In the genomic region with DNA sequence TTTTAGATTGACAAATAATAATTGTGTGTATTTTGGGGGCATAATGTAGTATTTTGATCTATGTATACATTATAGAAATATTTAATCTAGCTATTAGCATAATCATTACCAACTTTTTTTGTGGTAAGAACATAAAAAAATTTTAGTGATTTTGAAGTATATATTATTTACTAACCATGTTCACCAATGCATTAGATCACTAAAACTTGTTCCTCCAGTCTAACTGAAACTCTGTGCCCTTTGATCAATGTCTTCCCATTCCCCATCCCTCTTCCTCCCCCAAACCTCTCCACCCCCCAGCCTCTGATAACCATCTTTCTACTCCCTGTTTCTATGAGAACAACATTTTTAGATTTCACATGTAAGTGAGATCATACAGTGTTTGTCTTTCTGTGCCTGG, we compare ENCODE assay signal across 28 cellular contexts.
"Had no signal": no experiment of that assay in that cellular context is flagged by ENCODE, and none has a peak within 500 bp of the region (broad histone marks: within the 10 kb centered on the region; RNA-seq: fewer than 3 reads in every experiment).

No MANE protein-coding gene starts in this region.

- H3K4me1 ChIP-seq: colonic mucosa, esophagus muscularis mucosa, esophagus squamous epithelium, foreskin keratinocyte, gastrocnemius medialis, gastroesophageal sphincter had no signal

- H3K27ac Mint-ChIP-seq: dendritic cell treated with granulocyte-macrophage colony-stimulating factor and Interleukin-4, amounts not matched to agents 40 ng/mL and 50 ng/mL, for 4 days; effector memory CD8-positive, alpha-beta T cell had no signal

- H3K9me3 Mint-ChIP-seq: dendritic cell treated with granulocyte-macrophage colony-stimulating factor and Interleukin-4, amounts not matched to agents 40 ng/mL and 50 ng/mL, for 4 days; effector memory CD8-positive, alpha-beta T cell had no signal

- ATAC-seq: effector memory CD8-positive, alpha-beta T cell; esophagus mucosa; foreskin keratinocyte; gastrocnemius medialis; gastroesophageal sphincter; heart left ventricle; heart right ventricle had no signal

- H3K36me3 ChIP-seq: colonic mucosa, gastrocnemius medialis had no signal

- H3K27ac ChIP-seq: colonic mucosa, coronary artery, dorsolateral prefrontal cortex, epithelial cell of prostate, esophagus muscularis mucosa, esophagus squamous epithelium, foreskin keratinocyte, gastrocnemius medialis, gastroesophageal sphincter, heart left ventricle, heart right ventricle had no signal

- H3K27me3 Mint-ChIP-seq: dendritic cell treated with granulocyte-macrophage colony-stimulating factor and Interleukin-4, amounts not matched to agents 40 ng/mL and 50 ng/mL, for 4 days; effector memory CD8-positive, alpha-beta T cell had no signal

- H3K4me3 Mint-ChIP-seq: dendritic cell treated with granulocyte-macrophage colony-stimulating factor and Interleukin-4, amounts not matched to agents 40 ng/mL and 50 ng/mL, for 4 days; effector memory CD8-positive, alpha-beta T cell had no signal

- H3K27me3 ChIP-seq: colonic mucosa, dorsolateral prefrontal cortex, esophagus muscularis mucosa, esophagus squamous epithelium, gastrocnemius medialis, gastroesophageal sphincter, heart left ventricle, heart right ventricle had no signal

- DNase-seq: colonic mucosa; cortex of kidney; dermis blood vessel endothelial cell; dorsolateral prefrontal cortex; effector CD4-positive, alpha-beta T cell; effector CD8-positive, alpha-beta T cell; effector memory CD4-positive, alpha-beta T cell; effector memory CD8-positive, alpha-beta T cell; erythroblast; esophagus squamous epithelium; foreskin fibroblast; foreskin keratinocyte; foreskin melanocyte; gastrocnemius medialis; glutamatergic neuron; head of caudate nucleus; heart left ventricle; heart right ventricle had no signal

- H3K9me3 ChIP-seq: colonic mucosa, esophagus muscularis mucosa, esophagus squamous epithelium, gastrocnemius medialis, gastroesophageal sphincter, heart left ventricle had no signal

- FAIRE-seq: colon, endometrium, endothelial cell of umbilical vein, frontal cortex had no signal

- H3K4me3 ChIP-seq: colonic mucosa, coronary artery, dorsolateral prefrontal cortex, esophagus muscularis mucosa, esophagus squamous epithelium, gastrocnemius medialis, gastroesophageal sphincter, heart left ventricle, heart right ventricle had no signal
